24 cellular contexts compared by ENCODE assay signal in genomic region chr7:37337522-37337921, GRCh38.
A peak's percentile ranks its signal among the peaks of the same experiment; 100 is the strongest.
DNase-seq lines count a peak whose midpoint lies in the region; ATAC-seq and TF ChIP-seq lines count a peak whose summit lies in the region.
"Had no signal": no experiment of that assay in that cellular context is flagged by ENCODE, and none has a peak within 500 bp of the region (broad histone marks: within the 10 kb centered on the region; RNA-seq: fewer than 3 reads in every experiment).

No MANE protein-coding gene starts in this region.

- peak overlapping the region; percentile 30 for H3K4me3 Mint-ChIP-seq in T-helper 2 cell treated with Interferon-gamma antibody and Interleukin-4, amounts not matched to agents 5 μg/mL and 100 μg/mL, for 36 hours
- no peak overlapping the region for H3K4me3 Mint-ChIP-seq in activated CD8-positive, alpha-beta T cell treated with anti-CD3 and anti-CD28 coated beads for 36 hours
- peak overlapping the region in 6 of 8 donors; percentile 46 to 84 (median 60) for H3K4me3 Mint-ChIP-seq in naive B cell
- H3K4me3 Mint-ChIP-seq: dendritic cell treated with granulocyte-macrophage colony-stimulating factor and Interleukin-4, amounts not matched to agents 40 ng/mL and 50 ng/mL, for 4 days; H9; mesothelial cell of epicardium; neural progenitor cell had no signal

- ATAC-seq in HG02798 (IDR thresholded peaks at IDR 0.05; ENCODE audit: poor library complexity, unreplicated experiment) (peak; percentile 14), naive B cell (ENCODE audit: low read depth in 2 of 2) (peak; percentile 18 to 20)
- no peak for ATAC-seq in activated CD8-positive, alpha-beta T cell treated with anti-CD3 and anti-CD28 coated beads for 36 hours
- ATAC-seq: left cardiac atrium had no signal

- intact Hi-C loops in activated CD8-positive, alpha-beta T cell treated with anti-CD3 and anti-CD28 coated beads for 36 hours (cut with micrococcal nuclease) = no loop called here

- H3K27ac Mint-ChIP-seq in T-helper 2 cell treated with Interferon-gamma antibody and Interleukin-4, amounts not matched to agents 5 μg/mL and 100 μg/mL, for 36 hours = peak overlapping the region; percentile 44
- H3K27ac Mint-ChIP-seq in activated CD8-positive, alpha-beta T cell treated with anti-CD3 and anti-CD28 coated beads for 36 hours = peak overlapping the region; percentile 10
- peak overlapping the region; percentile 28 to 98 (median 96) for H3K27ac Mint-ChIP-seq in naive B cell
- H3K27ac Mint-ChIP-seq: H9, mesothelial cell of epicardium, neural progenitor cell had no signal

- DNase-seq in T-helper 2 cell treated with Interferon-gamma antibody and Interleukin-4, amounts not matched to agents 5 μg/mL and 100 μg/mL, for 36 hours (ENCODE audit: low spot score) = no peak
- DNase-seq in T-helper 2 cell = no peak
- DNase-seq in activated CD8-positive, alpha-beta T cell treated with anti-CD3 and anti-CD28 coated beads for 36 hours = no peak
- DNase-seq in naive B cell = peak; percentile 33
- no peak for DNase-seq in NCI-H748 treated with DMSO at 0.1 percent for 48 hours (lab: John Stamatoyannopoulos, UW)
- DNase-seq in D341Med (ENCODE audit: low spot score) = no peak
- no peak for DNase-seq in NCI-H1105 treated with DMSO at 0.1 percent for 48 hours (lab: John Stamatoyannopoulos, UW)
- DNase-seq: activated CD4-positive, CD25-positive, alpha-beta regulatory T cell treated with anti-CD3 and anti-CD28 coated beads, Interleukin-2, amount 50 U/mL, for 72 hours; adrenal gland; BE2C; DMS 273 treated with DMSO at 0.1 percent for 48 hours; foreskin melanocyte; H9; IMR-90; left cardiac atrium; MV-4-11; NCI-H524 treated with DMSO at 0.1 percent for 48 hours; SJCRH30; stimulated activated CD4-positive, alpha-beta T cell treated with anti-CD3 and anti-CD28 coated beads, Interleukin-4, amount 100 ng/mL, for 24 hours; T-helper 9 cell had no signal

- H3K9me3 Mint-ChIP-seq in T-helper 2 cell treated with Interferon-gamma antibody and Interleukin-4, amounts not matched to agents 5 μg/mL and 100 μg/mL, for 36 hours = no peaks in the 10 kb centered on the region
- no peaks in the 10 kb centered on the region for H3K9me3 Mint-ChIP-seq in activated CD8-positive, alpha-beta T cell treated with anti-CD3 and anti-CD28 coated beads for 36 hours
- H3K9me3 Mint-ChIP-seq in naive B cell = peaks cover 0 to 6% (median 0%) of the 10 kb centered on the region in 7 donors
- H3K9me3 Mint-ChIP-seq: dendritic cell treated with granulocyte-macrophage colony-stimulating factor and Interleukin-4, amounts not matched to agents 40 ng/mL and 50 ng/mL, for 4 days; H9 had no signal

- POLR2A ChIA-PET in activated CD8-positive, alpha-beta T cell treated with anti-CD3 and anti-CD28 coated beads for 36 hours (lab: Charles Lee) = no interaction called here

- peaks cover 79% of the 10 kb centered on the region for H3K36me3 Mint-ChIP-seq in T-helper 2 cell treated with Interferon-gamma antibody and Interleukin-4, amounts not matched to agents 5 μg/mL and 100 μg/mL, for 36 hours (ENCODE audit: low read depth)
- peaks cover 84% of the 10 kb centered on the region for H3K36me3 Mint-ChIP-seq in activated CD8-positive, alpha-beta T cell treated with anti-CD3 and anti-CD28 coated beads for 36 hours (ENCODE audit: low read depth)
- H3K36me3 Mint-ChIP-seq in naive B cell = peaks cover 9 to 15% of the 10 kb centered on the region in 2 donors
- H3K36me3 Mint-ChIP-seq: mesothelial cell of epicardium had no signal

- no peak for TF ChIP-seq CTCF in activated CD8-positive, alpha-beta T cell treated with anti-CD3 and anti-CD28 coated beads for 36 hours (IDR thresholded peaks at IDR 0.05)

- H3K27me3 Mint-ChIP-seq in T-helper 2 cell treated with Interferon-gamma antibody and Interleukin-4, amounts not matched to agents 5 μg/mL and 100 μg/mL, for 36 hours (ENCODE audit: low read depth) = no peaks in the 10 kb centered on the region
- H3K27me3 Mint-ChIP-seq in activated CD8-positive, alpha-beta T cell treated with anti-CD3 and anti-CD28 coated beads for 36 hours = no peaks in the 10 kb centered on the region
- H3K27me3 Mint-ChIP-seq in naive B cell = no peaks in the 10 kb centered on the region
- H3K27me3 Mint-ChIP-seq: dendritic cell treated with granulocyte-macrophage colony-stimulating factor and Interleukin-4, amounts not matched to agents 40 ng/mL and 50 ng/mL, for 4 days had no signal

- CTCF ChIA-PET in activated CD8-positive, alpha-beta T cell treated with anti-CD3 and anti-CD28 coated beads for 36 hours (lab: Charles Lee) = interaction anchor here (2.5 kb wide), 1 partner anchor 16 kb away, joined by 9 read pairs; no protein-coding TSS in a partner anchor

- peaks cover 65% of the 10 kb centered on the region for H3K4me1 Mint-ChIP-seq in T-helper 2 cell treated with Interferon-gamma antibody and Interleukin-4, amounts not matched to agents 5 μg/mL and 100 μg/mL, for 36 hours (ENCODE audit: low read depth)
- H3K4me1 Mint-ChIP-seq in activated CD8-positive, alpha-beta T cell treated with anti-CD3 and anti-CD28 coated beads for 36 hours (ENCODE audit: low read depth) = peaks cover 69% of the 10 kb centered on the region
- peaks cover 39 to 84% (median 58%) of the 10 kb centered on the region in 3 donors for H3K4me1 Mint-ChIP-seq in naive B cell
- H3K4me1 Mint-ChIP-seq: mesothelial cell of epicardium had no signal

Comparison
In these comparisons a context has a peak if more than half of its experiments do, and no peak if none do; other contexts are left out.
1. H3K27ac Mint-ChIP-seq: peak in every context shown above with its lines; median percentile 96 in naive B cell; 44 in T-helper 2 cell treated with Interferon-gamma antibody and Interleukin-4, amounts not matched to agents 5 μg/mL and 100 μg/mL, for 36 hours; 10 in activated CD8-positive, alpha-beta T cell treated with anti-CD3 and anti-CD28 coated beads for 36 hours.